ENCODE assay signal across 1 cellular context in the genomic region with DNA sequence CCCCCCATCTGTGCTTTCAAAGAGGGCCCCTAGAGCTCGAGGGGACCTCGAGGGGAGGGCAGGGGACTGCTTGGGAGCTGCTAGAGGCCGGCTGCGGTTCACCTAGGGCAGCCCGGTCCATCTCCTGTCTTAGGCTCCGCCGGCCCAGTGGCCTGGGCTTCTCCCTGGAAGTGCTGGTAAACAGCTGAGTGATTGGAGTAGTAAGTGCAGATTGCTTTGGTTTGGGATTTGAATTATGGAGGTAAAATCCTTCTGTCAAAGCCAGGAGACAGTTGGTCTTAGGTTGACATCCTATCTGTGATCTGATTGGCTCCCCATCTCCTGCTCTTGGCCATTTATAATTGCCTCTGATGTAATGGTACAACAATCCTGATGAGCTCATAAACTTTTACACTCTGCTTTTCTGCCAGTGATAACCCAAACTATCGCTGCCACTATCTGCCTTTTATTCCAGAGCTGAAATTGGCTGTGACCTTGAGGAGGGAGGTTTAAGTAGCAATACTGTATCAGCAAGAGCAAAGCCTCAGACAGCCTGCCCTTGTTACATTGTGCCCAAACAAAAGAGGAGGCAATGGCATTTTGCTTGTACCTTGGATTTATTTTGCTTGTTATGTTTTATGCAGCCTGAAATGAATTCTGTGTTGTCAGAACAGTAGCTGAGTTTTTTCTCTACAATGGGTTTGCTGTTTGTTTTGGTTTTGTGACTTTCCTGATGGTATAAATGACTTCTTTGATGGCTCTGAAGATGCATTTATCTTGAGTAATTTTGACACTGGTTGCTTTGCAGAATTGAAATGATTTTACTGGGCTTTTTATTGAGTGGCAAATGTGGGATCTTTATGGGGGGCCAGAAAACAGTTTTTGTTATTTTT.
TF ChIP-seq lines count a peak whose summit lies in the region.

No MANE protein-coding gene starts in this region.

TF ChIP-seq in HepG2, 621 proteins besides CTCF, POLR2A, EP300 and RAD21 (continued from another document and continues in another):
- peak; percentile 75; the same call in 1 of the 2 replicates for TF ChIP-seq JUN (CRISPR knock-in tag; IDR thresholded peaks at IDR 0.05)
- no peak for TF ChIP-seq ZNF17 (CRISPR knock-in tag; IDR thresholded peaks at IDR 0.05)
- TF ChIP-seq, protein P1, sequence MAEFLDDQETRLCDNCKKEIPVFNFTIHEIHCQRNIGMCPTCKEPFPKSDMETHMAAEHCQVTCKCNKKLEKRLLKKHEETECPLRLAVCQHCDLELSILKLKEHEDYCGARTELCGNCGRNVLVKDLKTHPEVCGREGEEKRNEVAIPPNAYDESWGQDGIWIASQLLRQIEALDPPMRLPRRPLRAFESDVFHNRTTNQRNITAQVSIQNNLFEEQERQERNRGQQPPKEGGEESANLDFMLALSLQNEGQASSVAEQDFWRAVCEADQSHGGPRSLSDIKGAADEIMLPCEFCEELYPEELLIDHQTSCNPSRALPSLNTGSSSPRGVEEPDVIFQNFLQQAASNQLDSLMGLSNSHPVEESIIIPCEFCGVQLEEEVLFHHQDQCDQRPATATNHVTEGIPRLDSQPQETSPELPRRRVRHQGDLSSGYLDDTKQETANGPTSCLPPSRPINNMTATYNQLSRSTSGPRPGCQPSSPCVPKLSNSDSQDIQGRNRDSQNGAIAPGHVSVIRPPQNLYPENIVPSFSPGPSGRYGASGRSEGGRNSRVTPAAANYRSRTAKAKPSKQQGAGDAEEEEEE (CRISPR knock-in tag; IDR thresholded peaks at IDR 0.05; ENCODE audit: borderline replicate concordance), result no peak
- TF ChIP-seq, protein P2, sequence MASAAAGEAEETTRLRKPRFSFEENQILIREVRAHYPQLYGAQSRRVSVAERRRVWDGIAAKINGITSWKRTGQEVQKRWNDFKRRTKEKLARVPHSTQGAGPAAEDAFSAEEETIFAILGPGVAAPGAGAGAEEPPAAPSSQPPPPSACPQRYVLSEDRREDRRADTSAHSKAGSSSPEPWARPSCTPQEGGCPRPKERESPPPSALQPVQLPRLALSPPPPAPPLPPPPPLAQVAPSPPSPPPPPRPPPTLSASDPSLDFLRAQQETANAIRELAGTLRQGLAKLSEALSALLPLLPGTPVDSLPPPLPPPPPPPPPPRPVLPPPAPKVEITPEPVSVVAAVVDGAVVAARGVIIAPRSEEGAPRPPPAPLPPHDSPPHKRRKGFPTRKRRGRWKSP (CRISPR knock-in tag; IDR thresholded peaks at IDR 0.05), result peak; percentile 58; the same call in 1 of the 2 replicates
- TF ChIP-seq, protein P3, sequence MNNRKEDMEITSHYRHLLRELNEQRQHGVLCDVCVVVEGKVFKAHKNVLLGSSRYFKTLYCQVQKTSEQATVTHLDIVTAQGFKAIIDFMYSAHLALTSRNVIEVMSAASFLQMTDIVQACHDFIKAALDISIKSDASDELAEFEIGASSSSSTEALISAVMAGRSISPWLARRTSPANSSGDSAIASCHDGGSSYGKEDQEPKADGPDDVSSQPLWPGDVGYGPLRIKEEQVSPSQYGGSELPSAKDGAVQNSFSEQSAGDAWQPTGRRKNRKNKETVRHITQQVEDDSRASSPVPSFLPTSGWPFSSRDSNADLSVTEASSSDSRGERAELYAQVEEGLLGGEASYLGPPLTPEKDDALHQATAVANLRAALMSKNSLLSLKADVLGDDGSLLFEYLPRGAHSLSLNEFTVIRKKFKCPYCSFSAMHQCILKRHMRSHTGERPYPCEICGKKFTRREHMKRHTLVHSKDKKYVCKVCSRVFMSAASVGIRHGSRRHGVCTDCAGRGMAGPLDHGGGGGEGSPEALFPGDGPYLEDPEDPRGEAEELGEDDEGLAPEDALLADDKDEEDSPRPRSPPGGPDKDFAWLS (CRISPR knock-in tag; IDR thresholded peaks at IDR 0.05; ENCODE audit: borderline replicate concordance), result no peak
- TF ChIP-seq ZNF772 (CRISPR knock-in tag; IDR thresholded peaks at IDR 0.05), result no peak
- TF ChIP-seq SOX13 (IDR thresholded peaks at IDR 0.05), result no peak
- TF ChIP-seq SOX13 (CRISPR knock-in tag; conservative IDR thresholded peaks at IDR 0.05 in 1 of 2, IDR thresholded peaks at IDR 0.05 in 1 of 2), result no peak
- TF ChIP-seq CHD4 (IDR thresholded peaks at IDR 0.05; ENCODE audit: borderline replicate concordance, low read length), result no peak
- 0 out of 2 replicates have a peak, but pooled peaks have one; percentile 14 for TF ChIP-seq ZNF44 (CRISPR knock-in tag; IDR thresholded peaks at IDR 0.05)
- TF ChIP-seq ZBTB20 (CRISPR knock-in tag; IDR thresholded peaks at IDR 0.05; ENCODE audit: borderline replicate concordance, low read depth), result no peak
- no peak for TF ChIP-seq PCBP2 (optimal IDR thresholded peaks at IDR 0.05; ENCODE audit: low read depth, low read length, poor library complexity, severe bottlenecking)
- TF ChIP-seq NFYB (CRISPR knock-in tag; IDR thresholded peaks at IDR 0.05), result peak; percentile 44; the same call in 1 of the 2 replicates
- peak; percentile 99 for TF ChIP-seq TGIF2 (CRISPR knock-in tag; IDR thresholded peaks at IDR 0.05)
- no peak for TF ChIP-seq FLYWCH1 (CRISPR knock-in tag; IDR thresholded peaks at IDR 0.05)
- no peak for TF ChIP-seq ZNF484 (CRISPR knock-in tag; IDR thresholded peaks at IDR 0.05; ENCODE audit: borderline replicate concordance, low read depth)
- TF ChIP-seq, protein P4, sequence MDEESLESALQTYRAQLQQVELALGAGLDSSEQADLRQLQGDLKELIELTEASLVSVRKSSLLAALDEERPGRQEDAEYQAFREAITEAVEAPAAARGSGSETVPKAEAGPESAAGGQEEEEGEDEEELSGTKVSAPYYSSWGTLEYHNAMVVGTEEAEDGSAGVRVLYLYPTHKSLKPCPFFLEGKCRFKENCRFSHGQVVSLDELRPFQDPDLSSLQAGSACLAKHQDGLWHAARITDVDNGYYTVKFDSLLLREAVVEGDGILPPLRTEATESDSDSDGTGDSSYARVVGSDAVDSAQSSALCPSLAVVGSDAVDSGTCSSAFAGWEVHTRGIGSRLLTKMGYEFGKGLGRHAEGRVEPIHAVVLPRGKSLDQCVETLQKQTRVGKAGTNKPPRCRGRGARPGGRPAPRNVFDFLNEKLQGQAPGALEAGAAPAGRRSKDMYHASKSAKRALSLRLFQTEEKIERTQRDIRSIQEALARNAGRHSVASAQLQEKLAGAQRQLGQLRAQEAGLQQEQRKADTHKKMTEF (CRISPR knock-in tag; IDR thresholded peaks at IDR 0.05), result peak; percentile 21; the same call in 1 of the 2 replicates
- TF ChIP-seq RBFOX2 (IDR thresholded peaks at IDR 0.05; ENCODE audit: low read depth, low read length), result peak; percentile 19; the same call in 1 of the 2 replicates
- TF ChIP-seq NFATC3 (CRISPR knock-in tag; IDR thresholded peaks at IDR 0.05), result no peak
- TF ChIP-seq, protein P5, sequence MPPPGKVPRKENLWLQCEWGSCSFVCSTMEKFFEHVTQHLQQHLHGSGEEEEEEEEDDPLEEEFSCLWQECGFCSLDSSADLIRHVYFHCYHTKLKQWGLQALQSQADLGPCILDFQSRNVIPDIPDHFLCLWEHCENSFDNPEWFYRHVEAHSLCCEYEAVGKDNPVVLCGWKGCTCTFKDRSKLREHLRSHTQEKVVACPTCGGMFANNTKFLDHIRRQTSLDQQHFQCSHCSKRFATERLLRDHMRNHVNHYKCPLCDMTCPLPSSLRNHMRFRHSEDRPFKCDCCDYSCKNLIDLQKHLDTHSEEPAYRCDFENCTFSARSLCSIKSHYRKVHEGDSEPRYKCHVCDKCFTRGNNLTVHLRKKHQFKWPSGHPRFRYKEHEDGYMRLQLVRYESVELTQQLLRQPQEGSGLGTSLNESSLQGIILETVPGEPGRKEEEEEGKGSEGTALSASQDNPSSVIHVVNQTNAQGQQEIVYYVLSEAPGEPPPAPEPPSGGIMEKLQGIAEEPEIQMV (CRISPR knock-in tag; IDR thresholded peaks at IDR 0.05; ENCODE audit: low read depth), result 0 out of 2 replicates have a peak, but pooled peaks have one; percentile 28
- TF ChIP-seq ZNF780A (CRISPR knock-in tag; IDR thresholded peaks at IDR 0.05), result no peak
- TF ChIP-seq, protein P6, sequence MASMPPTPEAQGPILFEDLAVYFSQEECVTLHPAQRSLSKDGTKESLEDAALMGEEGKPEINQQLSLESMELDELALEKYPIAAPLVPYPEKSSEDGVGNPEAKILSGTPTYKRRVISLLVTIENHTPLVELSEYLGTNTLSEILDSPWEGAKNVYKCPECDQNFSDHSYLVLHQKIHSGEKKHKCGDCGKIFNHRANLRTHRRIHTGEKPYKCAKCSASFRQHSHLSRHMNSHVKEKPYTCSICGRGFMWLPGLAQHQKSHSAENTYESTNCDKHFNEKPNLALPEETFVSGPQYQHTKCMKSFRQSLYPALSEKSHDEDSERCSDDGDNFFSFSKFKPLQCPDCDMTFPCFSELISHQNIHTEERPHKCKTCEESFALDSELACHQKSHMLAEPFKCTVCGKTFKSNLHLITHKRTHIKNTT (CRISPR knock-in tag; IDR thresholded peaks at IDR 0.05), result no peak
- TF ChIP-seq ZNF644 (CRISPR knock-in tag; IDR thresholded peaks at IDR 0.05; ENCODE audit: low read depth), result no peak
- TF ChIP-seq ZSCAN21 (CRISPR knock-in tag; IDR thresholded peaks at IDR 0.05; ENCODE audit: borderline replicate concordance), result no peak
- TF ChIP-seq, protein P7, sequence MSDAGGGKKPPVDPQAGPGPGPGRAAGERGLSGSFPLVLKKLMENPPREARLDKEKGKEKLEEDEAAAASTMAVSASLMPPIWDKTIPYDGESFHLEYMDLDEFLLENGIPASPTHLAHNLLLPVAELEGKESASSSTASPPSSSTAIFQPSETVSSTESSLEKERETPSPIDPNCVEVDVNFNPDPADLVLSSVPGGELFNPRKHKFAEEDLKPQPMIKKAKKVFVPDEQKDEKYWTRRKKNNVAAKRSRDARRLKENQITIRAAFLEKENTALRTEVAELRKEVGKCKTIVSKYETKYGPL (CRISPR knock-in tag; IDR thresholded peaks at IDR 0.05), result no peak
- TF ChIP-seq ATF7 (IDR thresholded peaks at IDR 0.05), result peak; percentile 86
- peak; percentile 41; the same call in 1 of the 2 replicates for TF ChIP-seq ATF7 (CRISPR knock-in tag; IDR thresholded peaks at IDR 0.05)
- TF ChIP-seq, protein P8, sequence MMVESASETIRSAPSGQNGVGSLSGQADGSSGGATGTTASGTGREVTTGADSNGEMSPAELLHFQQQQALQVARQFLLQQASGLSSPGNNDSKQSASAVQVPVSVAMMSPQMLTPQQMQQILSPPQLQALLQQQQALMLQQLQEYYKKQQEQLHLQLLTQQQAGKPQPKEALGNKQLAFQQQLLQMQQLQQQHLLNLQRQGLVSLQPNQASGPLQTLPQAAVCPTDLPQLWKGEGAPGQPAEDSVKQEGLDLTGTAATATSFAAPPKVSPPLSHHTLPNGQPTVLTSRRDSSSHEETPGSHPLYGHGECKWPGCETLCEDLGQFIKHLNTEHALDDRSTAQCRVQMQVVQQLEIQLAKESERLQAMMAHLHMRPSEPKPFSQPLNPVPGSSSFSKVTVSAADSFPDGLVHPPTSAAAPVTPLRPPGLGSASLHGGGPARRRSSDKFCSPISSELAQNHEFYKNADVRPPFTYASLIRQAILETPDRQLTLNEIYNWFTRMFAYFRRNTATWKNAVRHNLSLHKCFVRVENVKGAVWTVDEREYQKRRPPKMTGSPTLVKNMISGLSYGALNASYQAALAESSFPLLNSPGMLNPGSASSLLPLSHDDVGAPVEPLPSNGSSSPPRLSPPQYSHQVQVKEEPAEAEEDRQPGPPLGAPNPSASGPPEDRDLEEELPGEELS (CRISPR knock-in tag; IDR thresholded peaks at IDR 0.05), result no peak
- TF ChIP-seq, protein P9, sequence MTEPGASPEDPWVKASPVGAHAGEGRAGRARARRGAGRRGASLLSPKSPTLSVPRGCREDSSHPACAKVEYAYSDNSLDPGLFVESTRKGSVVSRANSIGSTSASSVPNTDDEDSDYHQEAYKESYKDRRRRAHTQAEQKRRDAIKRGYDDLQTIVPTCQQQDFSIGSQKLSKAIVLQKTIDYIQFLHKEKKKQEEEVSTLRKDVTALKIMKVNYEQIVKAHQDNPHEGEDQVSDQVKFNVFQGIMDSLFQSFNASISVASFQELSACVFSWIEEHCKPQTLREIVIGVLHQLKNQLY (CRISPR knock-in tag; IDR thresholded peaks at IDR 0.05), result no peak
- TF ChIP-seq CCDC6 (CRISPR knock-in tag; IDR thresholded peaks at IDR 0.05), result 0 out of 2 replicates have a peak, but pooled peaks have one; percentile 37
- TF ChIP-seq, protein P10, sequence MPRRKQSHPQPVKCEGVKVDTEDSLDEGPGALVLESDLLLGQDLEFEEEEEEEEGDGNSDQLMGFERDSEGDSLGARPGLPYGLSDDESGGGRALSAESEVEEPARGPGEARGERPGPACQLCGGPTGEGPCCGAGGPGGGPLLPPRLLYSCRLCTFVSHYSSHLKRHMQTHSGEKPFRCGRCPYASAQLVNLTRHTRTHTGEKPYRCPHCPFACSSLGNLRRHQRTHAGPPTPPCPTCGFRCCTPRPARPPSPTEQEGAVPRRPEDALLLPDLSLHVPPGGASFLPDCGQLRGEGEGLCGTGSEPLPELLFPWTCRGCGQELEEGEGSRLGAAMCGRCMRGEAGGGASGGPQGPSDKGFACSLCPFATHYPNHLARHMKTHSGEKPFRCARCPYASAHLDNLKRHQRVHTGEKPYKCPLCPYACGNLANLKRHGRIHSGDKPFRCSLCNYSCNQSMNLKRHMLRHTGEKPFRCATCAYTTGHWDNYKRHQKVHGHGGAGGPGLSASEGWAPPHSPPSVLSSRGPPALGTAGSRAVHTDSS (CRISPR knock-in tag; conservative IDR thresholded peaks at IDR 0.05), result no peak
- TF ChIP-seq ZNF260 (CRISPR knock-in tag; IDR thresholded peaks at IDR 0.05; ENCODE audit: borderline replicate concordance, low read depth), result no peak
- no peak for TF ChIP-seq TARDBP (CRISPR knock-in tag; IDR thresholded peaks at IDR 0.05)
- TF ChIP-seq, protein P11, sequence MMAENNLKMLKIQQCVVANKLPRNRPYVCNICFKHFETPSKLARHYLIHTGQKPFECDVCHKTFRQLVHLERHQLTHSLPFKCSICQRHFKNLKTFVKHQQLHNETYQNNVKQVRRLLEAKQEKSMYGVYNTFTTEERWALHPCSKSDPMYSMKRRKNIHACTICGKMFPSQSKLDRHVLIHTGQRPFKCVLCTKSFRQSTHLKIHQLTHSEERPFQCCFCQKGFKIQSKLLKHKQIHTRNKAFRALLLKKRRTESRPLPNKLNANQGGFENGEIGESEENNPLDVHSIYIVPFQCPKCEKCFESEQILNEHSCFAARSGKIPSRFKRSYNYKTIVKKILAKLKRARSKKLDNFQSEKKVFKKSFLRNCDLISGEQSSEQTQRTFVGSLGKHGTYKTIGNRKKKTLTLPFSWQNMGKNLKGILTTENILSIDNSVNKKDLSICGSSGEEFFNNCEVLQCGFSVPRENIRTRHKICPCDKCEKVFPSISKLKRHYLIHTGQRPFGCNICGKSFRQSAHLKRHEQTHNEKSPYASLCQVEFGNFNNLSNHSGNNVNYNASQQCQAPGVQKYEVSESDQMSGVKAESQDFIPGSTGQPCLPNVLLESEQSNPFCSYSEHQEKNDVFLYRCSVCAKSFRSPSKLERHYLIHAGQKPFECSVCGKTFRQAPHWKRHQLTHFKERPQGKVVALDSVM (CRISPR knock-in tag; IDR thresholded peaks at IDR 0.05), result no peak
- no peak for TF ChIP-seq ZNF709 (CRISPR knock-in tag; IDR thresholded peaks at IDR 0.05)
- no peak for TF ChIP-seq ZNF367 (CRISPR knock-in tag; IDR thresholded peaks at IDR 0.05; ENCODE audit: borderline replicate concordance)
- TF ChIP-seq SYNCRIP (IDR thresholded peaks at IDR 0.05; ENCODE audit: insufficient read depth, low read depth, low read length), result no peak
- TF ChIP-seq ZMYM2 (CRISPR knock-in tag; IDR thresholded peaks at IDR 0.05), result no peak
- no peak for TF ChIP-seq ZNF160 (CRISPR knock-in tag; IDR thresholded peaks at IDR 0.05)
- TF ChIP-seq HMG20A (CRISPR knock-in tag; IDR thresholded peaks at IDR 0.05; ENCODE audit: borderline replicate concordance), result no peak
- TF ChIP-seq MED13 (CRISPR knock-in tag; IDR thresholded peaks at IDR 0.05), result no peak
